ENCODE assay signal across 20 cellular contexts in the genomic region with DNA sequence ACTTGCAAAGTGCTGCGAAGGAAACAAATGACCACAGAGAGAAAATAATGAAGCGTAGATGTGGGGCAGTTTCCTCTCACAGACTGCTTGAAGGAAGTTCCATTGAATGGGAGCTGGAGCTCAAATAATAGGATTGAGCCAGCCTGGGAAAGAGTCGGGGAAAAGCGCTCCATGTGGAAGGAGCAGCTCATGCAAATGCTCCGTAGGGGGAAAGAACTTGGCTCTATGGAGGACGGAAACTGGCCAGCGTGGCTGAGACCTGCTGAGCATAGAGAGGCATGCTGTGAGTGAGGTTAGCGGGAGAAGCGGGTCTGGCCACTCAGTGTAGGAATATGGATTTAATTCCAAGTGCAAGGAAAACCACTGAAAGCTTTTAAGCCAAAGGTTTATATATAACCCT. TPM values are rescaled to one million over a fixed set of nuclear protein-coding genes. Genes with fewer than 3 reads are reported as not detected.
"Had no signal": no experiment of that assay in that cellular context is flagged by ENCODE, and none has a peak within 500 bp of the region (broad histone marks: within the 10 kb centered on the region; RNA-seq: fewer than 3 reads in every experiment).

No MANE protein-coding gene starts in this region.

- H3K27me3 ChIP-seq: ascending aorta, vagina had no signal

- H3K4me3 ChIP-seq: ascending aorta, cardiac muscle cell, coronary artery, skin epidermis, transverse colon, vagina had no signal

- H3K4me1 ChIP-seq: ascending aorta, transverse colon, vagina had no signal

- H3K36me3 ChIP-seq: ascending aorta, cardiac muscle cell, transverse colon, vagina had no signal

- H3K27ac ChIP-seq: ascending aorta, cardiac muscle cell, coronary artery, epithelial cell of prostate, skin epidermis, transverse colon, vagina had no signal

- DNase-seq: activated naive CD4-positive, alpha-beta T cell; activated T-cell treated with anti-CD3 and anti-CD28 coated beads for 4 hours; effector CD8-positive, alpha-beta T cell; foreskin melanocyte; naive thymus-derived CD8-positive, alpha-beta T cell; stimulated activated CD4-positive, alpha-beta T cell treated with anti-CD3 and anti-CD28 coated beads, Interleukin-15, amount 100 ng/mL, for 24 hours; stimulated activated CD4-positive, alpha-beta T cell treated with anti-CD3 and anti-CD28 coated beads, Interleukin-4, amount 100 ng/mL, for 4 hours; stimulated activated CD8-positive, alpha-beta memory T cell treated with anti-CD3 and anti-CD28 coated beads, Interleukin-4, amount 100 ng/mL, for 48 hours; stimulated activated naive CD4-positive, alpha-beta T cell treated with Interleukin-2 at 50 U/mL for 16 hours; T-cell; T-helper 9 cell; transverse colon had no signal

- H3K9me3 ChIP-seq: ascending aorta, transverse colon, vagina had no signal

- ATAC-seq: activated CD4-positive, CD25-positive, alpha-beta regulatory T cell treated with anti-CD3 and anti-CD28 coated beads, Interleukin-2, amount 50 U/mL, for 24 hours; left lobe of liver; naive thymus-derived CD8-positive, alpha-beta T cell; T-cell had no signal

RNA-seq across cellular contexts. Expression of gene VIT, which starts 28.6 kb away (rescaled TPM):
- total RNA-seq: cardiac muscle cell; left lobe of liver; naive thymus-derived CD8-positive, alpha-beta T cell had no signal
